9 cellular contexts compared by ENCODE assay signal in genomic region chr4:130233377-130234047, GRCh38.
A peak's percentile ranks its signal among the peaks of the same experiment; 100 is the strongest.
DNase-seq lines count a peak whose midpoint lies in the region; ATAC-seq and TF ChIP-seq lines count a peak whose summit lies in the region.
"Had no signal": no experiment of that assay in that cellular context is flagged by ENCODE, and none has a peak within 500 bp of the region (broad histone marks: within the 10 kb centered on the region; RNA-seq: fewer than 3 reads in every experiment).

No MANE protein-coding gene starts in this region.

- peak overlapping the region in 1 of 2 donors; percentile 17 for H3K4me3 Mint-ChIP-seq in activated T-cell treated with anti-CD3 and anti-CD28 coated beads, Interleukin-2, amount 50 U/mL, for 72 hours
- no peak overlapping the region for H3K4me3 Mint-ChIP-seq in stimulated activated naive B cell treated with anti-CD40 and anti-IgM and Interleukin-4, amounts not matched to agents 10 μg/mL and 1 μg/mL and 100 μg/mL, for 72 hours

- TF ChIP-seq CTCF in OCI-LY3 (IDR thresholded peaks at IDR 0.05; ENCODE audit: low read depth, low read length), result no peak

- peak overlapping the region; percentile 35 for H3K27ac Mint-ChIP-seq in activated T-cell treated with anti-CD3 and anti-CD28 coated beads, Interleukin-2, amount 50 U/mL, for 72 hours
- H3K27ac Mint-ChIP-seq in stimulated activated naive B cell treated with anti-CD40 and anti-IgM and Interleukin-4, amounts not matched to agents 10 μg/mL and 1 μg/mL and 100 μg/mL, for 72 hours, result no peak overlapping the region

- peak in 1 of 2 donors; percentile 45 for ATAC-seq in activated T-cell treated with anti-CD3 and anti-CD28 coated beads, Interleukin-2, amount 50 U/mL, for 72 hours (replicated peaks in 1 of 2)
- ATAC-seq in HG02885 (IDR thresholded peaks at IDR 0.05; ENCODE audit: poor library complexity, unreplicated experiment), result peak; percentile 100
- peak; percentile 44 to 53 for ATAC-seq in stimulated activated naive B cell treated with anti-CD40 and anti-IgM and Interleukin-4, amounts not matched to agents 10 μg/mL and 1 μg/mL and 100 μg/mL, for 72 hours (replicated peaks)

- peak overlapping the region; percentile 44 for H3K4me3 ChIP-seq in OCI-LY3 (ENCODE audit: low read length)

- no peaks in the 10 kb centered on the region for H3K27me3 ChIP-seq in OCI-LY3 (ENCODE audit: low read depth, low read length)

- peaks cover 4% of the 10 kb centered on the region for H3K4me1 Mint-ChIP-seq in activated T-cell treated with anti-CD3 and anti-CD28 coated beads, Interleukin-2, amount 50 U/mL, for 72 hours (ENCODE audit: low read depth)
- H3K4me1 Mint-ChIP-seq in stimulated activated naive B cell treated with anti-CD40 and anti-IgM and Interleukin-4, amounts not matched to agents 10 μg/mL and 1 μg/mL and 100 μg/mL, for 72 hours, result peaks cover 0 to 3% of the 10 kb centered on the region in 2 donors

- no peaks in the 10 kb centered on the region for H3K9me3 ChIP-seq in OCI-LY3 (ENCODE audit: insufficient read depth, low read length)

- peaks cover 42% of the 10 kb centered on the region for H3K4me1 ChIP-seq in OCI-LY3 (ENCODE audit: low read length)

- peaks cover 4 to 7% of the 10 kb centered on the region in 2 donors for H3K9me3 Mint-ChIP-seq in activated T-cell treated with anti-CD3 and anti-CD28 coated beads, Interleukin-2, amount 50 U/mL, for 72 hours
- no peaks in the 10 kb centered on the region for H3K9me3 Mint-ChIP-seq in stimulated activated naive B cell treated with anti-CD40 and anti-IgM and Interleukin-4, amounts not matched to agents 10 μg/mL and 1 μg/mL and 100 μg/mL, for 72 hours

- H2AFZ ChIP-seq in OCI-LY3 (ENCODE audit: low read depth, low read length), result peak overlapping the region; percentile 93

- peaks cover 24% of the 10 kb centered on the region for H3K36me3 ChIP-seq in OCI-LY3 (replicated peaks; ENCODE audit: low read depth, low read length)

- H3K79me2 ChIP-seq in OCI-LY3 (ENCODE audit: low read length), result no peaks in the 10 kb centered on the region

- H3K27ac ChIP-seq in OCI-LY3 (ENCODE audit: low read length), result peak overlapping the region; percentile 88
- H3K27ac ChIP-seq: C4-2B had no signal

- H3K27me3 Mint-ChIP-seq in activated T-cell treated with anti-CD3 and anti-CD28 coated beads, Interleukin-2, amount 50 U/mL, for 72 hours (ENCODE audit: low read depth), result no peaks in the 10 kb centered on the region
- no peaks in the 10 kb centered on the region for H3K27me3 Mint-ChIP-seq in stimulated activated naive B cell treated with anti-CD40 and anti-IgM and Interleukin-4, amounts not matched to agents 10 μg/mL and 1 μg/mL and 100 μg/mL, for 72 hours

- H4K20me1 ChIP-seq in OCI-LY3 (ENCODE audit: insufficient read depth, low read length), result no peaks in the 10 kb centered on the region

- H3K4me2 ChIP-seq in OCI-LY3 (ENCODE audit: low read length), result peak overlapping the region; percentile 72

- DNase-seq in activated T-cell treated with anti-CD3 and anti-CD28 coated beads, Interleukin-2, amount 50 U/mL, for 72 hours, result no peak
- no peak for DNase-seq in activated T-cell treated with anti-CD3 and anti-CD28 coated beads for 4 hours
- no peak for DNase-seq in stimulated activated naive B cell treated with anti-CD40 and anti-IgM and Interleukin-4, amounts not matched to agents 10 μg/mL and 1 μg/mL and 100 μg/mL, for 72 hours
- DNase-seq in kidney glomerular epithelial cell (lab: John Stamatoyannopoulos, UW), result no peak
- DNase-seq in activated naive CD4-positive, alpha-beta T cell treated with anti-CD3 and anti-CD28 coated beads, Interleukin-2, amount 50 U/mL, for 16 hours, result no peak
- no peak for DNase-seq in midbrain (lab: John Stamatoyannopoulos, UW)

- no peaks in the 10 kb centered on the region for H3K36me3 Mint-ChIP-seq in activated T-cell treated with anti-CD3 and anti-CD28 coated beads, Interleukin-2, amount 50 U/mL, for 72 hours (ENCODE audit: insufficient read depth in 2 of 2)
- no peaks in the 10 kb centered on the region for H3K36me3 Mint-ChIP-seq in stimulated activated naive B cell treated with anti-CD40 and anti-IgM and Interleukin-4, amounts not matched to agents 10 μg/mL and 1 μg/mL and 100 μg/mL, for 72 hours

- H3K9ac ChIP-seq in OCI-LY3 (ENCODE audit: low read length), result peak overlapping the region; percentile 42; the same call in 1 of the 2 replicates
